ENCODE assay signal across 19 cellular contexts in genomic region chr9:128820665-128821583, GRCh38. TPM values are rescaled to one million over a fixed set of nuclear protein-coding genes. Genes with fewer than 3 reads are reported as not detected.
A peak's percentile ranks its signal among the peaks of the same experiment; 100 is the strongest.
DNase-seq lines count a peak whose midpoint lies in the region; FAIRE-seq and TF ChIP-seq lines count a peak whose summit lies in the region.
"Had no signal": no experiment of that assay in that cellular context is flagged by ENCODE, and none has a peak within 500 bp of the region (broad histone marks: within the 10 kb centered on the region; RNA-seq: fewer than 3 reads in every experiment).

No MANE protein-coding gene starts in this region.

- H3K18ac ChIP-seq in H9 (ENCODE audit: insufficient read length, low read depth, low read length) (no peak overlapping the region), H1 (ENCODE audit: extremely low read depth, low read length) (no peak overlapping the region)

- no TSS peak for BruUV-seq in MCF 10A (replicated peaks; lab: Mats Ljungman, UMichigan)
- BruUV-seq in mammary epithelial cell (replicated peaks; lab: Mats Ljungman, UMichigan), result no TSS peak

- dilution Hi-C loops in mammary epithelial cell (cut with HindIII; ENCODE audit: low sequenced_read_pairs), result no loop called here

- H3K23me2 ChIP-seq in H9 (ENCODE audit: insufficient read length, low read depth, low read length, poor library complexity, severe bottlenecking) (peaks cover 11% of the 10 kb centered on the region), H1 (ENCODE audit: low read depth, low read length) (peaks cover 7% of the 10 kb centered on the region; the same call in 1 of the 2 replicates)

- no peak overlapping the region for H2BK12ac ChIP-seq in H9 (ENCODE audit: insufficient read length, low read depth, low read length)
- H2BK12ac ChIP-seq in H1 (ENCODE audit: low read depth, low read length), result no peak overlapping the region

- H3K4me3 ChIP-seq in mammary epithelial cell (replicated peaks in 1 of 3; ENCODE audit: insufficient read depth in 1 of 3, low read depth in 2 of 3, low read length in 3 of 3) (no peak overlapping the region), H1 (ENCODE audit: extremely low read depth in 1 of 4, insufficient read depth in 2 of 4, low read depth in 3 of 4, low read length in 4 of 4) (no peak overlapping the region), stomach smooth muscle (ENCODE audit: low read length in 2 of 2) (no peak overlapping the region)
- H3K4me3 ChIP-seq: lung, right atrium auricular region, suprapubic skin had no signal

- TF ChIP-seq EP300 in H1 (IDR thresholded peaks at IDR 0.05; ENCODE audit: borderline replicate concordance in 1 of 2, low read depth in 2 of 2, low read length in 2 of 2), result no peak

- in situ Hi-C loops in mammary epithelial cell (cut with MboI; ENCODE audit: low sequenced_read_pairs in 2 of 2), result no loop called here

- H3K4ac ChIP-seq in H9 (ENCODE audit: low read depth, low read length), result no peak overlapping the region
- H3K4ac ChIP-seq in H1 (replicated peaks; ENCODE audit: insufficient read length, low read depth, low read length), result no peak overlapping the region

- H3T11ph ChIP-seq in H9 (ENCODE audit: low read length), result no peak overlapping the region

- peaks cover 16% of the 10 kb centered on the region for H3K79me2 ChIP-seq in mammary epithelial cell (ENCODE audit: insufficient read depth, low read length)
- no peaks in the 10 kb centered on the region for H3K79me2 ChIP-seq in H9 (ENCODE audit: insufficient read depth, low read length)
- H3K79me2 ChIP-seq in H1 (ENCODE audit: control insufficient read depth in 1 of 2, insufficient read depth in 2 of 2, low read length in 2 of 2), result no peaks in the 10 kb centered on the region

- H4K8ac ChIP-seq in H9 (replicated peaks; ENCODE audit: insufficient read length, low read depth, low read length), result no peak overlapping the region
- H4K8ac ChIP-seq in H1 (ENCODE audit: extremely low read depth, insufficient read depth, low read length), result peak overlapping the region; percentile 64; the same call in 1 of the 2 replicates

- peak in 1 of 2 experiments; percentile 29; a peak in 1 of 3 replicates for TF ChIP-seq POLR2A in H1 (IDR thresholded peaks at IDR 0.05; ENCODE audit: control extremely low read depth in 1 of 2, low read depth in 2 of 2, low read length in 2 of 2)

- no peak overlapping the region for H2AK5ac ChIP-seq in H9 (ENCODE audit: insufficient read length, low read length)
- H2AK5ac ChIP-seq in H1 (ENCODE audit: low read depth, low read length), result no peak overlapping the region

- H4K91ac ChIP-seq in H9 (ENCODE audit: insufficient read length, low read depth, low read length), result no peak overlapping the region
- H4K91ac ChIP-seq in H1 (replicated peaks; ENCODE audit: insufficient read length, low read length), result no peak overlapping the region

- H2BK120ac ChIP-seq in H9 (ENCODE audit: low read depth, low read length, poor library complexity, severe bottlenecking) (no peak overlapping the region), H1 (replicated peaks; ENCODE audit: low read depth, low read length) (no peak overlapping the region)

- H3K4me1 ChIP-seq in mammary epithelial cell (ENCODE audit: insufficient read depth, low read length) (peaks cover 16% of the 10 kb centered on the region), H9 (ENCODE audit: insufficient read depth, low read length) (no peaks in the 10 kb centered on the region), H1 (replicated peaks in 1 of 4; ENCODE audit: control insufficient read depth in 3 of 4, insufficient read depth in 4 of 4, low read length in 3 of 4) (peaks cover 0 to 11% (median 3%) of the 10 kb centered on the region in 4 experiments; a peak in 2 of 7 replicates), stomach smooth muscle (ENCODE audit: control insufficient read depth, insufficient read depth, low read length) (peaks cover 17% of the 10 kb centered on the region)

- no peak for TF ChIP-seq RAD21 in H1 (IDR thresholded peaks at IDR 0.05 in 1 of 2, conservative IDR thresholded peaks at IDR 0.05 in 1 of 2; ENCODE audit: low read depth in 2 of 2, low read length in 2 of 2)

- H3K27me3 ChIP-seq in mammary epithelial cell (ENCODE audit: insufficient read depth, low read length) (no peaks in the 10 kb centered on the region), H9 (ENCODE audit: insufficient read depth, low read length) (no peaks in the 10 kb centered on the region), H1 (replicated peaks in 1 of 4; ENCODE audit: control insufficient read depth in 3 of 4, extremely low read depth in 1 of 4, insufficient read depth in 3 of 4, low read length in 3 of 4) (no peaks in the 10 kb centered on the region), stomach smooth muscle (ENCODE audit: control insufficient read depth in 1 of 2, insufficient read depth in 2 of 2, low read length in 2 of 2) (no peaks in the 10 kb centered on the region)
- H3K27me3 ChIP-seq: right atrium auricular region, suprapubic skin had no signal

- CTCF ChIA-PET in MCF 10A (lab: Yijun Ruan, JAX), result interaction anchor here (1.9 kb wide), 1 partner anchor 24 kb away, joined by 5 read pairs; no protein-coding TSS in a partner anchor
- CTCF ChIA-PET in mammary epithelial cell (lab: Charles Lee; ENCODE audit: low non-redundant PET), result no interaction called here
- CTCF ChIA-PET in H1 (lab: Charles Lee; ENCODE audit: partially characterized antibody), result interaction anchor here (0.8 to 2.6 kb wide), 5 partner anchors 56 to 107 kb away, joined by 3 to 8 read pairs (median 4); no protein-coding TSS in a partner anchor

- no peak overlapping the region for H2BK5ac ChIP-seq in H9 (ENCODE audit: insufficient read length, low read length)
- peak overlapping the region; percentile 16; the same call in 1 of the 2 replicates for H2BK5ac ChIP-seq in H1 (ENCODE audit: low read depth, low read length)

- H3K4me3 Mint-ChIP-seq in MCF 10A (ENCODE audit: unreplicated experiment) (peak overlapping the region; percentile 12), H9 (peak overlapping the region in 1 of 2 experiments; percentile 42; a peak in 2 of 5 replicates)

- no peak for DNase-seq in MCF 10A (ENCODE audit: unreplicated experiment)
- no peak for DNase-seq in mammary epithelial cell
- DNase-seq in H9, result no peak
- DNase-seq in H1 (ENCODE audit: low read depth in 1 of 2, low spot score in 2 of 2), result no peak
- DNase-seq in caudate nucleus (lab: John Stamatoyannopoulos, UW), result no peak
- no peak for DNase-seq in amygdala (lab: John Stamatoyannopoulos, UW)
- no peak for DNase-seq in T-helper 9 cell
- DNase-seq: activated CD4-positive, alpha-beta T cell treated with anti-CD3 and anti-CD28 coated beads, Interleukin-2, amount 50 U/mL, for 4 hours; activated gamma-delta T cell; DMS53; erythroblast; NCI-H2029 treated with DMSO at 0.1 percent for 48 hours; NCI-H524 treated with DMSO at 0.1 percent for 48 hours had no signal

- H2BK20ac ChIP-seq in H9 (ENCODE audit: low read depth, low read length, poor library complexity, severe bottlenecking) (no peak overlapping the region), H1 (ENCODE audit: low read length) (no peak overlapping the region)

- H4K20me1 ChIP-seq in mammary epithelial cell (ENCODE audit: insufficient read depth, low read length), result no peaks in the 10 kb centered on the region
- H4K20me1 ChIP-seq in H9 (ENCODE audit: control insufficient read depth, insufficient read depth, insufficient read length), result no peaks in the 10 kb centered on the region
- peaks cover 5 to 22% of the 10 kb centered on the region in 2 experiments for H4K20me1 ChIP-seq in H1 (replicated peaks in 1 of 2; ENCODE audit: control insufficient read depth in 1 of 2, insufficient read depth in 2 of 2, low read length in 2 of 2)

- intact Hi-C loops in MCF 10A (cut with micrococcal nuclease) (no loop called here), mammary epithelial cell (cut with micrococcal nuclease) (no loop called here)

- H3K9ac ChIP-seq in mammary epithelial cell (ENCODE audit: insufficient read depth, low read length), result no peak overlapping the region
- no peak overlapping the region for H3K9ac ChIP-seq in H9 (ENCODE audit: extremely low read depth, insufficient read length, low read length)
- no peak overlapping the region for H3K9ac ChIP-seq in H1 (replicated peaks in 1 of 4; ENCODE audit: extremely low read depth in 1 of 4, low read depth in 3 of 4, low read length in 3 of 4)
- no peak overlapping the region for H3K9ac ChIP-seq in stomach smooth muscle (ENCODE audit: low read length in 2 of 2)

- H3K27ac Mint-ChIP-seq in MCF 10A (ENCODE audit: low read depth, unreplicated experiment), result no peak overlapping the region
- H3K27ac Mint-ChIP-seq in H9, result peak overlapping the region in 2 of 3 experiments; percentile 7 to 73; a peak in 1 of 7 replicates

- no peak overlapping the region for H2AFZ ChIP-seq in mammary epithelial cell (ENCODE audit: low read depth, low read length)
- no peak overlapping the region for H2AFZ ChIP-seq in H9 (ENCODE audit: low read length)
- no peak overlapping the region for H2AFZ ChIP-seq in H1 (ENCODE audit: low read length)

- H3K23ac ChIP-seq in H9 (ENCODE audit: insufficient read length, low read depth, low read length), result no peak overlapping the region
- no peak overlapping the region for H3K23ac ChIP-seq in H1 (ENCODE audit: insufficient read length)

- H3K9me3 ChIP-seq in mammary epithelial cell (replicated peaks; ENCODE audit: insufficient read depth, low read length) (no peaks in the 10 kb centered on the region), H9 (ENCODE audit: control insufficient read depth, low read depth, low read length) (no peaks in the 10 kb centered on the region), H1 (ENCODE audit: insufficient read depth in 2 of 2, low read depth in 1 of 2, low read length in 1 of 2) (no peaks in the 10 kb centered on the region), stomach smooth muscle (ENCODE audit: control insufficient read depth in 2 of 2, low read length in 2 of 2) (no peaks in the 10 kb centered on the region)
- H3K9me3 ChIP-seq: right atrium auricular region, suprapubic skin had no signal

- H3K4me2 ChIP-seq in mammary epithelial cell (ENCODE audit: insufficient read depth, low read depth, low read length) (no peak overlapping the region), H9 (ENCODE audit: insufficient read depth, insufficient read length, low read length) (no peak overlapping the region), H1 (ENCODE audit: insufficient read depth in 1 of 2, low read depth in 2 of 2, low read length in 2 of 2) (no peak overlapping the region)

- H3K79me1 ChIP-seq in H9 (ENCODE audit: insufficient read depth, low read depth, low read length, poor library complexity, severe bottlenecking), result no peaks in the 10 kb centered on the region
- H3K79me1 ChIP-seq in H1 (ENCODE audit: low read depth, low read length), result no peaks in the 10 kb centered on the region; the same call in 1 of the 2 replicates

- H3K14ac ChIP-seq in H9 (ENCODE audit: insufficient read depth, low read length) (no peak overlapping the region), H1 (ENCODE audit: insufficient read length) (no peak overlapping the region)

- TF ChIP-seq CTCF in MCF 10A (IDR thresholded peaks at IDR 0.05; ENCODE audit: unreplicated experiment), result no peak
- TF ChIP-seq CTCF in mammary epithelial cell (conservative IDR thresholded peaks at IDR 0.05 in 1 of 2, IDR thresholded peaks at IDR 0.05 in 1 of 2; ENCODE audit: extremely low read depth in 1 of 2, insufficient read depth in 1 of 2, low read depth in 1 of 2, low read length in 2 of 2), result no peak
- TF ChIP-seq CTCF in H9 (conservative IDR thresholded peaks at IDR 0.05), result no peak
- no peak for TF ChIP-seq CTCF in H1 (IDR thresholded peaks at IDR 0.05; ENCODE audit: control extremely low read depth in 1 of 3, insufficient read depth in 1 of 3, low read depth in 1 of 3, low read length in 3 of 3)

- H3K27me3 Mint-ChIP-seq in MCF 10A (ENCODE audit: insufficient read depth, unreplicated experiment) (no peaks in the 10 kb centered on the region), H9 (ENCODE audit: low read depth) (no peaks in the 10 kb centered on the region; the same call in none of the 2 replicates)
- H3K27me3 Mint-ChIP-seq: IgD-negative memory B cell had no signal

- FAIRE-seq in H1 (lab: Jason Lieb, UNC), result no peak
- FAIRE-seq: TTC549 had no signal

- H3K56ac ChIP-seq in H9 (ENCODE audit: insufficient read length, low read depth, low read length) (no peak overlapping the region), H1 (replicated peaks; ENCODE audit: insufficient read length, low read depth, low read length) (no peak overlapping the region)

- H3K9me3 Mint-ChIP-seq in MCF 10A (ENCODE audit: unreplicated experiment) (no peaks in the 10 kb centered on the region), H9 (no peaks in the 10 kb centered on the region)

- H4K5ac ChIP-seq in H9 (ENCODE audit: insufficient read length, low read depth, low read length) (no peak overlapping the region), H1 (ENCODE audit: insufficient read length, low read depth, low read length) (no peak overlapping the region)

- H2BK15ac ChIP-seq in H9 (ENCODE audit: low read depth, low read length), result no peak overlapping the region
- no peak overlapping the region for H2BK15ac ChIP-seq in H1 (ENCODE audit: low read length)

- POLR2A ChIA-PET in MCF 10A (lab: Yijun Ruan, JAX), result interaction anchor here (0.8 to 4.0 kb wide), 4 partner anchors 9 to 127 kb away, joined by 3 to 39 read pairs (median 4); partner anchors contain the start of gene SPOUT1
- POLR2A ChIA-PET in H1 (lab: Charles Lee; ENCODE audit: partially characterized antibody), result interaction anchor here (0.6 to 5.1 kb wide), 14 partner anchors 9 to 183 kb away, joined by 3 to 62 read pairs (median 4); partner anchors contain the start of genes DOLK, NUP188, SPOUT1 and ZDHHC12

- no peak overlapping the region for H3K27ac ChIP-seq in mammary epithelial cell (ENCODE audit: insufficient read depth, low read depth, low read length)
- no peak overlapping the region for H3K27ac ChIP-seq in H9 (ENCODE audit: insufficient read length, low read depth, low read length)
- no peak overlapping the region for H3K27ac ChIP-seq in H1 (ENCODE audit: low read depth, low read length)
- H3K27ac ChIP-seq in stomach smooth muscle (ENCODE audit: low read length), result peak overlapping the region; percentile 70
- no peak overlapping the region for H3K27ac ChIP-seq in caudate nucleus (ENCODE audit: low read depth, low read length)
- H3K27ac ChIP-seq: right atrium auricular region, suprapubic skin had no signal

- H3K4me1 Mint-ChIP-seq in MCF 10A (ENCODE audit: insufficient read depth, unreplicated experiment), result no peaks in the 10 kb centered on the region
- peaks cover 11 to 12% of the 10 kb centered on the region in 2 experiments for H3K4me1 Mint-ChIP-seq in H9

- 93% methylated on average over 14 of the region's 24 CpGs for WGBS in mammary epithelial cell (ENCODE audit: low coverage, missing lambda C conversion rate)
- WGBS in H9 (ENCODE audit: extremely low coverage, insufficient read length, low lambda C conversion rate), result no CpG with 5 or more reads among the region's 24 CpGs
- WGBS in H1 (ENCODE audit: extremely low coverage in 1 of 2, insufficient coverage in 1 of 2, insufficient read length in 1 of 2, insufficient replicate concordance in 2 of 2, low coverage in 1 of 2, low lambda C conversion rate in 2 of 2, missing lambda C conversion rate in 1 of 2), 2 experiments, result 93% methylated on average over 23 of the region's 24 CpGs; no CpG with 5 or more reads in 1 of the 2 experiments

- H3K36me3 Mint-ChIP-seq in MCF 10A (ENCODE audit: insufficient read depth, unreplicated experiment) (peaks cover 37% of the 10 kb centered on the region), H9 (ENCODE audit: insufficient read depth in 1 of 3, low read depth in 3 of 3) (peaks cover 22 to 50% (median 47%) of the 10 kb centered on the region in 3 experiments; a peak in 6 of 7 replicates)
- H3K36me3 Mint-ChIP-seq: IgD-negative memory B cell had no signal

- H3K36me3 ChIP-seq in mammary epithelial cell (ENCODE audit: insufficient read depth, low read length) (peaks cover 12% of the 10 kb centered on the region), H1 (ENCODE audit: control insufficient read depth in 2 of 4, insufficient read depth in 4 of 4, low read length in 3 of 4) (peaks cover 23 to 45% (median 36%) of the 10 kb centered on the region in 4 experiments), stomach smooth muscle (ENCODE audit: control insufficient read depth in 2 of 2, insufficient read depth in 2 of 2, low read length in 2 of 2) (peaks cover 16 to 28% of the 10 kb centered on the region in 2 donors)

RNA-seq across cellular contexts. Expression of gene ENDOG, which starts 2.6 kb away (rescaled TPM):
- total RNA-seq in MCF 10A (2022) (18.2 and 22.0 TPM in 2 replicates), mammary epithelial cell (10 to 100 TPM; 30.8 to 40.3 TPM), H9 (2021) (16.7 and 17.6 TPM in 2 replicates)
- polyA plus RNA-seq in mammary epithelial cell (26.5 TPM), H1 (2011; rRNA removed) (23.4 and 31.8 TPM in 2 replicates)
- polyA minus RNA-seq in mammary epithelial cell, result 19.2 TPM
- total RNA-seq in H1 (2021; fragmentation: NEBNext Ultra II Directional; extraction: Animal tissue kit (Norgen Biotek cat#: 25700)), result 17.5 and 22.4 TPM in 2 replicates
- 29.0 TPM for polyA plus RNA-seq in H1 (2011; cell fraction: cytosol; rRNA removed)
- polyA plus RNA-seq in H1 (2011; cell fraction: nucleus; rRNA removed), result 27.0 TPM
- polyA plus RNA-seq in H1 (2012, experiment 1 of 2), result 4.1 to 11.5 TPM (median 10.3 TPM) in 4 replicates
- 10.5 TPM for polyA plus RNA-seq in H1 (2012, experiment 2 of 2)
- polyA plus RNA-seq in H1 (2013, experiment 1 of 2), result 9.4 TPM
- polyA plus RNA-seq in H1 (2013, experiment 2 of 2), result 10.3 TPM
- polyA minus RNA-seq in H1 (2011; rRNA and poly(A)+ RNA removed), result 5.8 and 7.4 TPM in 2 replicates
- 10.9 TPM for polyA minus RNA-seq in H1 (2011; cell fraction: cytosol; rRNA and poly(A)+ RNA removed)
- 15.0 TPM for polyA minus RNA-seq in H1 (2011; cell fraction: nucleus; rRNA and poly(A)+ RNA removed)

RNA-seq across cellular contexts. Expression of gene SPOUT1, which starts 8.7 kb away (rescaled TPM):
- total RNA-seq in MCF 10A (2022) (30.1 and 32.4 TPM in 2 replicates), mammary epithelial cell (10 to 100 TPM; 26.8 to 44.7 TPM), H9 (2021) (86.3 and 91.8 TPM in 2 replicates)
- polyA plus RNA-seq in mammary epithelial cell (33.3 TPM), H1 (2011; rRNA removed) (69.2 and 100 TPM in 2 replicates)
- 17.0 TPM for polyA minus RNA-seq in mammary epithelial cell
- total RNA-seq in H1 (2021; fragmentation: NEBNext Ultra II Directional; extraction: Animal tissue kit (Norgen Biotek cat#: 25700)), result 73.4 and 77.8 TPM in 2 replicates
- 55.2 TPM for polyA plus RNA-seq in H1 (2011; cell fraction: cytosol; rRNA removed)
- 108 TPM for polyA plus RNA-seq in H1 (2011; cell fraction: nucleus; rRNA removed)
- 46.8 to 62.2 TPM (median 51.5 TPM) in 4 replicates for polyA plus RNA-seq in H1 (2012, experiment 1 of 2)
- polyA plus RNA-seq in H1 (2012, experiment 2 of 2), result 32.7 TPM
- 21.3 TPM for polyA plus RNA-seq in H1 (2013, experiment 1 of 2)
- 20.5 TPM for polyA plus RNA-seq in H1 (2013, experiment 2 of 2)
- polyA minus RNA-seq in H1 (2011; rRNA and poly(A)+ RNA removed), result 42.9 and 47.9 TPM in 2 replicates
- polyA minus RNA-seq in H1 (2011; cell fraction: cytosol; rRNA and poly(A)+ RNA removed), result 30.8 TPM
- polyA minus RNA-seq in H1 (2011; cell fraction: nucleus; rRNA and poly(A)+ RNA removed), result 58.3 TPM

RNA-seq across cellular contexts. Expression of gene TBC1D13, which starts 33.9 kb away (rescaled TPM):
- total RNA-seq in MCF 10A (2022) (10.9 and 13.8 TPM in 2 replicates), mammary epithelial cell (10 to 100 TPM; 18.0 to 18.5 TPM), H9 (2021) (27.3 and 30.3 TPM in 2 replicates)
- polyA plus RNA-seq in mammary epithelial cell (17.3 TPM), H1 (2011; rRNA removed) (24.7 and 33.0 TPM in 2 replicates)
- polyA minus RNA-seq in mammary epithelial cell, result 34.9 TPM
- total RNA-seq in H1 (2021; fragmentation: NEBNext Ultra II Directional; extraction: Animal tissue kit (Norgen Biotek cat#: 25700)), result 21.3 and 26.3 TPM in 2 replicates
- 18.0 TPM for polyA plus RNA-seq in H1 (2011; cell fraction: cytosol; rRNA removed)
- polyA plus RNA-seq in H1 (2011; cell fraction: nucleus; rRNA removed), result 26.8 TPM
- polyA plus RNA-seq in H1 (2012, experiment 1 of 2), result 17.9 to 24.5 TPM (median 20.3 TPM) in 4 replicates
- polyA plus RNA-seq in H1 (2012, experiment 2 of 2), result 23.3 TPM
- 13.2 TPM for polyA plus RNA-seq in H1 (2013, experiment 1 of 2)
- polyA plus RNA-seq in H1 (2013, experiment 2 of 2), result 13.4 TPM
- polyA minus RNA-seq in H1 (2011; rRNA and poly(A)+ RNA removed), result 21.1 and 26.2 TPM in 2 replicates
- 8.7 TPM for polyA minus RNA-seq in H1 (2011; cell fraction: cytosol; rRNA and poly(A)+ RNA removed)
- polyA minus RNA-seq in H1 (2011; cell fraction: nucleus; rRNA and poly(A)+ RNA removed), result 10.1 TPM

RNA-seq across cellular contexts. Expression of gene ZER1, which starts 49.2 kb away (rescaled TPM):
- total RNA-seq in MCF 10A (2022), result 19.5 and 26.6 TPM in 2 replicates
- total RNA-seq in mammary epithelial cell, result 10 to 100 TPM; 27.3 to 29.2 TPM
- 17.8 TPM for polyA plus RNA-seq in mammary epithelial cell
- polyA minus RNA-seq in mammary epithelial cell, result 90.1 TPM
- total RNA-seq in H9 (2021), result 23.1 and 24.2 TPM in 2 replicates
- total RNA-seq in H1 (2021; fragmentation: NEBNext Ultra II Directional; extraction: Animal tissue kit (Norgen Biotek cat#: 25700)), result 20.5 and 22.6 TPM in 2 replicates
- 26.6 and 55.8 TPM in 2 replicates for polyA plus RNA-seq in H1 (2011; rRNA removed)
- 24.8 TPM for polyA plus RNA-seq in H1 (2011; cell fraction: cytosol; rRNA removed)
- 43.9 TPM for polyA plus RNA-seq in H1 (2011; cell fraction: nucleus; rRNA removed)
- 12.0 to 19.7 TPM (median 18.3 TPM) in 4 replicates for polyA plus RNA-seq in H1 (2012, experiment 1 of 2)
- 17.9 TPM for polyA plus RNA-seq in H1 (2012, experiment 2 of 2)
- 12.2 TPM for polyA plus RNA-seq in H1 (2013, experiment 1 of 2)
- polyA plus RNA-seq in H1 (2013, experiment 2 of 2), result 11.3 TPM
- polyA minus RNA-seq in H1 (2011; rRNA and poly(A)+ RNA removed), result 25.9 and 30.5 TPM in 2 replicates
- 24.1 TPM for polyA minus RNA-seq in H1 (2011; cell fraction: cytosol; rRNA and poly(A)+ RNA removed)
- polyA minus RNA-seq in H1 (2011; cell fraction: nucleus; rRNA and poly(A)+ RNA removed), result 20.3 TPM
